8 cellular contexts compared by ENCODE assay signal in genomic region chr22:23750744-23751440, GRCh38. TPM values are rescaled to one million over a fixed set of nuclear protein-coding genes. Genes with fewer than 3 reads are reported as not detected.
DNase-seq lines count a peak whose midpoint lies in the region; ATAC-seq, FAIRE-seq and TF ChIP-seq lines count a peak whose summit lies in the region.

Gene ZNF70 (minus strand): TSS chr22:23751112. CDS start chr22:23745140, 5,972 bp downstream.

- peak within 1 kb of the TSS; percentile 77 for H3K27ac Mint-ChIP-seq in activated CD4-positive, alpha-beta T cell treated with anti-CD3 and anti-CD28 coated beads, Interleukin-2, amount 10 ng/mL, durations not matched to agents 24 days and 14 days

- H3K9me3 Mint-ChIP-seq in activated CD4-positive, alpha-beta T cell treated with anti-CD3 and anti-CD28 coated beads, Interleukin-2, amount 10 ng/mL, durations not matched to agents 24 days and 14 days, result no peaks in the 10 kb centered on the region

- H3K4me2 ChIP-seq in HepG2 (ENCODE audit: low read depth, low read length), result peak within 1 kb of the TSS; percentile 92

- H3K9ac ChIP-seq in HepG2 (ENCODE audit: insufficient read depth, low read depth, low read length), result peak within 1 kb of the TSS; percentile 92

- peak within 1 kb of the TSS; percentile 69 for H2AFZ ChIP-seq in HepG2 (ENCODE audit: low read length)

- H3K27ac ChIP-seq in HepG2 (ENCODE audit: extremely low read length, insufficient read depth, low read length), result peak within 1 kb of the TSS; percentile 60

- peak; percentile 56 for ATAC-seq in HG03103 (IDR thresholded peaks at IDR 0.05; ENCODE audit: low read depth, unreplicated experiment)
- ATAC-seq in HepG2, result peak; percentile 96

- H3K4me1 Mint-ChIP-seq in activated CD4-positive, alpha-beta T cell treated with anti-CD3 and anti-CD28 coated beads, Interleukin-2, amount 10 ng/mL, durations not matched to agents 24 days and 14 days, result peaks cover 15% of the 10 kb centered on the region

- peak within 1 kb of the TSS; percentile 88 to 92 (median 89) for H3K4me3 ChIP-seq in HepG2 (replicated peaks in 1 of 3; ENCODE audit: insufficient read depth in 1 of 3, low read depth in 2 of 3, low read length in 3 of 3)

- in situ Hi-C loops in HepG2 (cut with HindIII; ENCODE audit: extremely low pct_ligation_motif_present, low pct_unique_long_range_greater_than_20kb), result no loop called here

- 10% methylated on average over 2 of the region's 76 CpGs for WGBS in HepG2 (ENCODE audit: low lambda C conversion rate)

- H3K27me3 Mint-ChIP-seq in activated CD4-positive, alpha-beta T cell treated with anti-CD3 and anti-CD28 coated beads, Interleukin-2, amount 10 ng/mL, durations not matched to agents 24 days and 14 days, result peaks cover 5% of the 10 kb centered on the region

- TF ChIP-seq CTCF in HepG2 (CRISPR knock-in tag; IDR thresholded peaks at IDR 0.05), result peak; percentile 57

- no peaks in the 10 kb centered on the region for H3K36me3 ChIP-seq in HepG2 (replicated peaks in 1 of 2; ENCODE audit: control insufficient read depth in 1 of 2, insufficient read depth in 2 of 2, low read length in 2 of 2)

- CTCF ChIA-PET in HepG2 (lab: Yijun Ruan, JAX; ENCODE audit: low intra/inter-chr PET ratio, low total read pairs), result no interaction called here

- POLR2A ChIA-PET in HepG2 (lab: Yijun Ruan, JAX), result interaction anchor here (0.6 to 4.9 kb wide), 8 partner anchors 8 to 99 kb away, joined by 3 to 52 read pairs (median 5); partner anchors contain the start of genes C22orf15 and CHCHD10

- no peaks in the 10 kb centered on the region for H3K27me3 ChIP-seq in HepG2 (ENCODE audit: control insufficient read depth in 1 of 2, insufficient read depth in 2 of 2, low read length in 2 of 2)

- peaks cover 2% of the 10 kb centered on the region for H3K36me3 Mint-ChIP-seq in activated CD4-positive, alpha-beta T cell treated with anti-CD3 and anti-CD28 coated beads, Interleukin-2, amount 10 ng/mL, durations not matched to agents 24 days and 14 days (ENCODE audit: low read depth)

- FAIRE-seq in GM18507 (lab: Jason Lieb, UNC) (peak; percentile 81), HepG2 (lab: Jason Lieb, UNC) (no peak)

- peaks cover 23% of the 10 kb centered on the region for H3K4me1 ChIP-seq in HepG2 (ENCODE audit: insufficient read depth, low read length)

- H3K79me2 ChIP-seq in HepG2 (ENCODE audit: insufficient read depth, low read length), result peaks cover 7% of the 10 kb centered on the region

- H4K20me1 ChIP-seq in HepG2 (ENCODE audit: insufficient read depth, low read length), result no peaks in the 10 kb centered on the region

- TF ChIP-seq EP300 in HepG2 (IDR thresholded peaks at IDR 0.05; ENCODE audit: low read depth in 2 of 2, low read length in 2 of 2) (no peak), HepG2 (CRISPR knock-in tag; IDR thresholded peaks at IDR 0.05; ENCODE audit: borderline replicate concordance) (no peak)

- peak in 1 of 2 experiments; percentile 46; a peak in 1 of 4 replicates for TF ChIP-seq POLR2A in HepG2 (IDR thresholded peaks at IDR 0.05; ENCODE audit: insufficient read depth in 1 of 2, low read depth in 2 of 2, low read length in 2 of 2)

- peak within 1 kb of the TSS; percentile 85 for H3K4me3 Mint-ChIP-seq in activated CD4-positive, alpha-beta T cell treated with anti-CD3 and anti-CD28 coated beads, Interleukin-2, amount 10 ng/mL, durations not matched to agents 24 days and 14 days

- TF ChIP-seq RAD21 in HepG2 (CRISPR knock-in tag; IDR thresholded peaks at IDR 0.05), result peak; percentile 29; the same call in 1 of the 2 replicates

- intact Hi-C loops in activated CD4-positive, alpha-beta T cell treated with anti-CD3 and anti-CD28 coated beads, Interleukin-2, amount 10 ng/mL, durations not matched to agents 24 days and 14 days (cut with micrococcal nuclease), result loop anchor here (5.0 kb wide), 1 partner anchor 44 kb away; no protein-coding TSS in a partner anchor
- intact Hi-C loops in HepG2 (cut with micrococcal nuclease; ENCODE audit: unreplicated experiment), result no loop called here

- DNase-seq in A172 (ENCODE audit: low spot score) (peak; percentile 32), GM18507 (ENCODE audit: extremely low spot score, insufficient read length, low read depth) (peak; percentile 88), NCI-H510A (lab: John Stamatoyannopoulos, UW) (peak; percentile 76), dedifferentiated amniotic fluid mesenchymal stem cell (ENCODE audit: extremely low spot score) (peak; percentile 36), HepG2 (ENCODE audit: low spot score) (peak; percentile 69)
- peak; percentile 95 for DNase-seq in activated CD4-positive, alpha-beta T cell treated with anti-CD3 and anti-CD28 coated beads, Interleukin-2, amount 10 ng/mL, durations not matched to agents 24 days and 14 days
- peak; percentile 86 for DNase-seq in stimulated activated CD4-positive, alpha-beta T cell treated with anti-CD3 and anti-CD28 coated beads, Interleukin-4, amount 100 ng/mL, for 1 hour

- no peaks in the 10 kb centered on the region for H3K9me3 ChIP-seq in HepG2 (ENCODE audit: low read length)

- no TSS peak for BruUV-seq in HepG2 (replicated peaks; lab: Mats Ljungman, UMichigan)

TF ChIP-seq in HepG2, 621 proteins besides CTCF, POLR2A, EP300 and RAD21 (continues in another document):
- TF ChIP-seq HNRNPK (IDR thresholded peaks at IDR 0.05; ENCODE audit: low read depth, low read length, poor library complexity, severe bottlenecking) (no peak), ZNF546 (CRISPR knock-in tag; conservative IDR thresholded peaks at IDR 0.05) (peak; percentile 78; the same call in 1 of the 2 replicates), BORCS8-MEF2B (CRISPR knock-in tag; IDR thresholded peaks at IDR 0.05) (0 out of 2 replicates have a peak, but pooled peaks have one; percentile 23), THAP11 (CRISPR knock-in tag; IDR thresholded peaks at IDR 0.05) (peak; percentile 66), ZNF619 (CRISPR knock-in tag; IDR thresholded peaks at IDR 0.05) (no peak), ZNF7 (CRISPR knock-in tag; IDR thresholded peaks at IDR 0.05) (no peak), POLR2G (IDR thresholded peaks at IDR 0.05; ENCODE audit: low read depth, low read length) (peak; percentile 83)
- TF ChIP-seq, protein P1, sequence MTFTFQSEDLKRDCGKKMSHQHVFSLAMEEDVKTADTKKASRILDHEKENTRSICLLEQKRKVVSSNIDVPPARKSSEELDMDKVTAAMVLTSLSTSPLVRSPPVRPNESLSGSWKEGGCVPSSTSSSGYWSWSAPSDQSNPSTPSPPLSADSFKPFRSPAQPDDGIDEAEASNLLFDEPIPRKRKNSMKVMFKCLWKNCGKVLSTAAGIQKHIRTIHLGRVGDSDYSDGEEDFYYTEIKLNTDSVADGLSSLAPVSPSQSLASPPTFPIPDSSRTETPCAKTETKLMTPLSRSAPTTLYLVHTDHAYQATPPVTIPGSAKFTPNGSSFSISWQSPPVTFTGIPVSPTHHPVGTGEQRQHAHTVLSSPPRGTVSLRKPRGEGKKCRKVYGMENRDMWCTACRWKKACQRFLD (CRISPR knock-in tag; IDR thresholded peaks at IDR 0.05; ENCODE audit: borderline replicate concordance), result peak; percentile 54; the same call in 1 of the 2 replicates

RNA-seq across cellular contexts. Expression of gene ZNF70, which starts in this region (rescaled TPM):
- total RNA-seq in A172 (2014; rRNA removed; shearing (Covaris generic)), result 1.7 TPM in 2 replicates
- total RNA-seq in activated CD4-positive, alpha-beta T cell treated with anti-CD3 and anti-CD28 coated beads, Interleukin-2, amount 10 ng/mL, durations not matched to agents 24 days and 14 days, result 2.5 and 2.6 TPM in 2 replicates
- total RNA-seq in HepG2 (2016; rRNA removed; fragmentation: Illumina TruSeq; extraction: Trizol), result 3.6 and 4.0 TPM in 2 replicates
- total RNA-seq in HepG2 (2016; cell fraction: cytosol; rRNA removed; fragmentation: Illumina TruSeq; extraction: Trizol; ENCODE audit: low read depth), result 0.40 and 0.53 TPM in 2 replicates
- total RNA-seq in HepG2 (2016; cell fraction: insoluble cytoplasmic fraction; rRNA removed; fragmentation: Illumina TruSeq; extraction: Trizol), result 2.7 and 3.3 TPM in 2 replicates
- total RNA-seq in HepG2 (2016; cell fraction: membrane; rRNA removed; fragmentation: Illumina TruSeq; extraction: Trizol), result 2.4 TPM in 2 replicates
- 3.0 and 3.9 TPM in 2 replicates for total RNA-seq in HepG2 (2016; cell fraction: nucleus; rRNA removed; fragmentation: Illumina TruSeq; extraction: Trizol)
- 0.62 and 0.93 TPM in 2 replicates for polyA plus RNA-seq in HepG2 (2011; rRNA removed)
- 0.58 and 0.73 TPM in 2 replicates for polyA plus RNA-seq in HepG2 (2011; cell fraction: cytosol; rRNA removed)
- 2.6 and 3.3 TPM in 2 replicates for polyA plus RNA-seq in HepG2 (2011; cell fraction: nucleus; rRNA removed)
- 0.81 and 1.0 TPM in 2 replicates for polyA plus RNA-seq in HepG2 (2012)
- polyA plus RNA-seq in HepG2 (2016; cell fraction: cytosol; fragmentation: Illumina TruSeq; extraction: Trizol; ENCODE audit: low read depth), result 0.19 and 0.21 TPM in 2 replicates
- polyA plus RNA-seq in HepG2 (2016; cell fraction: insoluble cytoplasmic fraction; fragmentation: Illumina TruSeq; extraction: Trizol; ENCODE audit: low read depth), result 1.6 and 2.2 TPM in 2 replicates
- polyA plus RNA-seq in HepG2 (2016; cell fraction: membrane; fragmentation: Illumina TruSeq; extraction: Trizol; ENCODE audit: low read depth), result 0.94 and 1.00 TPM in 2 replicates
- polyA plus RNA-seq in HepG2 (2016; cell fraction: nucleus; fragmentation: Illumina TruSeq; extraction: Trizol; ENCODE audit: insufficient read depth, low read depth), result 4.3 and 4.7 TPM in 2 replicates
- 1.8 and 4.3 TPM in 2 replicates for polyA minus RNA-seq in HepG2 (2011; rRNA and poly(A)+ RNA removed; ENCODE audit: low replicate concordance)
- polyA minus RNA-seq in HepG2 (2011; cell fraction: cytosol; rRNA and poly(A)+ RNA removed), result 2.0 TPM in 2 replicates
- polyA minus RNA-seq in HepG2 (2011; cell fraction: nucleus; rRNA and poly(A)+ RNA removed), result 3.4 and 3.6 TPM in 2 replicates

Comparison
In these comparisons a context has a peak if more than half of its experiments do, and no peak if none do; other contexts are left out.
1. Peak in every context shown above with its lines: DNase-seq, ATAC-seq, H3K4me3 ChIP-seq and H3K27ac ChIP-seq.
2. DNase-seq: peak in every context shown above with its lines; median percentile 95 in activated CD4-positive, alpha-beta T cell treated with anti-CD3 and anti-CD28 coated beads, Interleukin-2, amount 10 ng/mL, durations not matched to agents 24 days and 14 days; 88 in GM18507; 86 in stimulated activated CD4-positive, alpha-beta T cell treated with anti-CD3 and anti-CD28 coated beads, Interleukin-4, amount 100 ng/mL, for 1 hour; 76 in NCI-H510A; 69 in HepG2; 36 in dedifferentiated amniotic fluid mesenchymal stem cell; 32 in A172.